In the genomic region with DNA sequence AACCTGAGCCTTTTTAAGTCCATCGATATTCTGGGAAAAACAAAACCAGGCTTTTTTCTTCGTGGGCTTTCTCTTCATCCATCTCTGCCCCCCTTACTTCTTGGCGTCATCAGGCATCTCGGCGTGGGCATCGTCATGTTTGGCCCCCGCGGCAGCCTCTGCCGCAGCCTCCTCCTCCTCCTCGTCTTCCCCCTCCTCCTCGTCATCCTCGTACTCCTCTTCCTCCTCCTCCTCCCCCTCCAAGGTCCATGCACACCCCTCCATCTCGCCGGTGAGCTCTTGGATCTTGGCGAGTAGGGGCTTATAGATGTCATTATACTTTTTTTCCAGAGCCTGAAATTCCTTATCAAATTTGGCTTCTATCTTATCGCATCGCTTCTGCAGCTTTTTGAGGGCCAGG, we compare ENCODE assay signal across 8 cellular contexts. TPM values are rescaled to one million over a fixed set of nuclear protein-coding genes. Genes with fewer than 3 reads are reported as not detected.
DNase-seq lines count a peak whose midpoint lies in the region; ATAC-seq and TF ChIP-seq lines count a peak whose summit lies in the region.

No MANE protein-coding gene starts in this region.

- peak overlapping the region; percentile 88 for H3K4me3 Mint-ChIP-seq in type B pancreatic cell

- DNase-seq in T-helper 2 cell: peak in 3 of 5 experiments; percentile 10 to 52 (median 29)
- no peak for DNase-seq in mucosa of descending colon
- DNase-seq in type B pancreatic cell (ENCODE audit: extremely low spot score, unreplicated experiment): no peak
- DNase-seq in SIG-M5 treated with dmso at 0.1 percent for 504 hours (lab: John Stamatoyannopoulos, UW; ENCODE audit: unreplicated experiment): no peak
- DNase-seq in activated CD4-positive, CD25-positive, alpha-beta regulatory T cell treated with anti-CD3 and anti-CD28 coated beads, Interleukin-2, amount 50 U/mL, for 72 hours: no peak

- H3K36me3 Mint-ChIP-seq in type B pancreatic cell: peaks cover 4% of the 10 kb centered on the region

- H3K27ac Mint-ChIP-seq in type B pancreatic cell: peak overlapping the region; percentile 83

- H3K27me3 Mint-ChIP-seq in type B pancreatic cell: no peaks in the 10 kb centered on the region

- H3K4me1 ChIP-seq in ectodermal cell (ENCODE audit: control insufficient read depth, insufficient read depth, low read length) (no peaks in the 10 kb centered on the region), mucosa of descending colon (ENCODE audit: low read depth) (no peaks in the 10 kb centered on the region)

- 50 to 56% methylated on average over 17 of the region's 17 CpGs for WGBS in ectodermal cell, 2 experiments

- TF ChIP-seq CTCF in mucosa of descending colon (IDR thresholded peaks at IDR 0.05) (no peak), type B pancreatic cell (conservative IDR thresholded peaks at IDR 0.05) (no peak)

- no peaks in the 10 kb centered on the region for H3K27me3 ChIP-seq in ectodermal cell (ENCODE audit: control insufficient read depth, insufficient read depth, low read length, poor library complexity, severe bottlenecking)

- no peak overlapping the region for H3K27ac ChIP-seq in ectodermal cell (ENCODE audit: insufficient read depth, low read depth, low read length, poor library complexity, severe bottlenecking)

- intact Hi-C loops in mucosa of descending colon (cut with DNase I, micrococcal nuclease): no loop called here

- ATAC-seq in GM19395 (IDR thresholded peaks at IDR 0.05; ENCODE audit: unreplicated experiment): peak; percentile 4
- ATAC-seq in mucosa of descending colon: peak; percentile 39
- ATAC-seq in GM18858 (IDR thresholded peaks at IDR 0.05; ENCODE audit: unreplicated experiment): no peak

- H3K36me3 ChIP-seq in ectodermal cell (ENCODE audit: control insufficient read depth, insufficient read depth, low read length) (no peaks in the 10 kb centered on the region), mucosa of descending colon (ENCODE audit: low read depth) (no peaks in the 10 kb centered on the region)

- H3K9me3 ChIP-seq in ectodermal cell (ENCODE audit: control insufficient read depth, low read length) (no peaks in the 10 kb centered on the region), mucosa of descending colon (no peaks in the 10 kb centered on the region)

- peak overlapping the region; percentile 56 for H3K4me3 ChIP-seq in ectodermal cell (ENCODE audit: insufficient read depth, low read depth, low read length)
- peak overlapping the region; percentile 23 for H3K4me3 ChIP-seq in mucosa of descending colon

- peaks cover 5% of the 10 kb centered on the region for H3K4me1 Mint-ChIP-seq in type B pancreatic cell (ENCODE audit: unreplicated experiment)

- no peaks in the 10 kb centered on the region for H3K9me3 Mint-ChIP-seq in type B pancreatic cell

RNA-seq across cellular contexts. Expression of a gene that starts 0.5 kb away (rescaled TPM):
- polyA plus RNA-seq in ectodermal cell (2013, experiment 1 of 4): 10.2 TPM
- polyA plus RNA-seq in ectodermal cell (2013, experiment 2 of 4): 8.3 TPM
- 8.0 TPM for polyA plus RNA-seq in ectodermal cell (2013, experiment 3 of 4)
- polyA plus RNA-seq in ectodermal cell (2013, experiment 4 of 4): 9.3 TPM
- total RNA-seq in mucosa of descending colon (1 to 10 TPM; 1.1 to 5.8 (median 1.7) TPM), type B pancreatic cell (ENCODE audit: low replicate concordance) (3.7 and 5.2 TPM in 2 replicates)

Comparison
In these comparisons a context has a peak if more than half of its experiments do, and no peak if none do; other contexts are left out.
1. DNase-seq: peak in T-helper 2 cell (3 of 5); none in mucosa of descending colon (0 of 3), type B pancreatic cell (single experiment), SIG-M5 treated with dmso at 0.1 percent for 504 hours (single experiment) and activated CD4-positive, CD25-positive, alpha-beta regulatory T cell treated with anti-CD3 and anti-CD28 coated beads, Interleukin-2, amount 50 U/mL, for 72 hours (single experiment).